In the genomic region with DNA sequence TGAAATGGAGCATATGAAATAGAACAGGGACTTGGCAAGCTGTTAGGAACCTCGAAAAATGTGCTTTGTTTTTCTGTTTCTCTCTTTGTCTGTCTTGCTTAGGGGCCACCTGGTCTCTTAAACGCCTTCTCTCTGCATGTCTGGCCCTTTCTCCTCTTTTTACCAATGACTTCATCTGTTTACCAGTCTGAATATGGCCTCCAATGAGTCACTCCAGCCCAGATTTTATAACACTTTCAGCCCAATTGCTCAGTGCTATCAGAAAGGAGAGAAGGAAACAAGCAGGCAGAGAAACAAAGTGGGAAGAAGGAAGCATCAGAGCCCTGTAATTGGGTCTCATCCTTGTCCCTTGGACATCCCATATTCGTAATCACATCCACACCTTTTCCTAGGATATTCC, we compare ENCODE assay signal across 10 cellular contexts.
DNase-seq lines count a peak whose midpoint lies in the region; ATAC-seq and TF ChIP-seq lines count a peak whose summit lies in the region.
"Had no signal": no experiment of that assay in that cellular context is flagged by ENCODE, and none has a peak within 500 bp of the region (broad histone marks: within the 10 kb centered on the region; RNA-seq: fewer than 3 reads in every experiment).

No MANE protein-coding gene starts in this region.

- intact Hi-C loops in natural killer cell (cut with micrococcal nuclease): loop anchor here (10.0 kb wide), 2 partner anchors 123 to 127 kb away; no protein-coding TSS in a partner anchor

- H3K36me3 Mint-ChIP-seq in natural killer cell: no peaks in the 10 kb centered on the region
- no peaks in the 10 kb centered on the region for H3K36me3 Mint-ChIP-seq in activated naive CD4-positive, alpha-beta T cell treated with anti-CD3 and anti-CD28 coated beads, Interleukin-2, amount 10 ng/mL, durations not matched to agents 7 days and 5 days

- no peak overlapping the region for H3K4me3 Mint-ChIP-seq in natural killer cell
- H3K4me3 Mint-ChIP-seq in activated naive CD4-positive, alpha-beta T cell treated with anti-CD3 and anti-CD28 coated beads, Interleukin-2, amount 10 ng/mL, durations not matched to agents 7 days and 5 days: no peak overlapping the region

- H3K27ac Mint-ChIP-seq in natural killer cell: no peak overlapping the region
- H3K27ac Mint-ChIP-seq in activated naive CD4-positive, alpha-beta T cell treated with anti-CD3 and anti-CD28 coated beads, Interleukin-2, amount 10 ng/mL, durations not matched to agents 7 days and 5 days: no peak overlapping the region

- DNase-seq in DMS153 treated with DMSO at 0.1 percent for 48 hours (lab: John Stamatoyannopoulos, UW; ENCODE audit: unreplicated experiment): peak; percentile 4
- DNase-seq in NCI-H2196 (lab: John Stamatoyannopoulos, UW; ENCODE audit: unreplicated experiment): peak; percentile 61
- DNase-seq in natural killer cell: no peak
- DNase-seq in stimulated activated CD4-positive, alpha-beta T cell treated with anti-CD3 and anti-CD28 coated beads, Interleukin-4, amount 100 ng/mL, for 1 hour: no peak
- no peak for DNase-seq in T-helper 9 cell
- no peak for DNase-seq in effector CD8-positive, alpha-beta T cell (lab: John Stamatoyannopoulos, UW)
- DNase-seq in activated naive CD4-positive, alpha-beta T cell treated with anti-CD3 and anti-CD28 coated beads, Interleukin-2, amount 10 ng/mL, durations not matched to agents 7 days and 5 days: no peak
- DNase-seq: DND-41; stimulated activated CD4-positive, alpha-beta T cell treated with anti-CD3 and anti-CD28 coated beads, Interleukin-15, amount 100 ng/mL, for 24 hours had no signal

- no peak for TF ChIP-seq CTCF in natural killer cell (IDR thresholded peaks at IDR 0.05)

- H3K27ac ChIP-seq in cingulate gyrus (ENCODE audit: low read depth, low read length): peak overlapping the region; percentile 91

- ATAC-seq in natural killer cell: peak in 2 of 3 donors; percentile 27 to 64

- CTCF ChIA-PET in activated naive CD4-positive, alpha-beta T cell treated with anti-CD3 and anti-CD28 coated beads, Interleukin-2, amount 10 ng/mL, durations not matched to agents 7 days and 5 days (lab: Charles Lee): no interaction called here

- H3K9me3 Mint-ChIP-seq in natural killer cell: no peaks in the 10 kb centered on the region
- no peaks in the 10 kb centered on the region for H3K9me3 Mint-ChIP-seq in activated naive CD4-positive, alpha-beta T cell treated with anti-CD3 and anti-CD28 coated beads, Interleukin-2, amount 10 ng/mL, durations not matched to agents 7 days and 5 days

- no peaks in the 10 kb centered on the region for H3K27me3 Mint-ChIP-seq in natural killer cell (ENCODE audit: low read depth in 2 of 2)
- no peaks in the 10 kb centered on the region for H3K27me3 Mint-ChIP-seq in activated naive CD4-positive, alpha-beta T cell treated with anti-CD3 and anti-CD28 coated beads, Interleukin-2, amount 10 ng/mL, durations not matched to agents 7 days and 5 days

- H3K4me1 Mint-ChIP-seq in natural killer cell: peaks cover 0 to 6% of the 10 kb centered on the region in 2 donors
- H3K4me1 Mint-ChIP-seq in activated naive CD4-positive, alpha-beta T cell treated with anti-CD3 and anti-CD28 coated beads, Interleukin-2, amount 10 ng/mL, durations not matched to agents 7 days and 5 days: no peaks in the 10 kb centered on the region

Comparison
In these comparisons a context has a peak if more than half of its experiments do, and no peak if none do; other contexts are left out.
1. DNase-seq: peak in DMS153 treated with DMSO at 0.1 percent for 48 hours (single experiment) and NCI-H2196 (single experiment); none in natural killer cell (single experiment), stimulated activated CD4-positive, alpha-beta T cell treated with anti-CD3 and anti-CD28 coated beads, Interleukin-4, amount 100 ng/mL, for 1 hour (single experiment), T-helper 9 cell (single experiment), effector CD8-positive, alpha-beta T cell (single experiment) and activated naive CD4-positive, alpha-beta T cell treated with anti-CD3 and anti-CD28 coated beads, Interleukin-2, amount 10 ng/mL, durations not matched to agents 7 days and 5 days (single experiment).